Comparison of ENCODE assay signal across 16 cellular contexts in the genomic region with DNA sequence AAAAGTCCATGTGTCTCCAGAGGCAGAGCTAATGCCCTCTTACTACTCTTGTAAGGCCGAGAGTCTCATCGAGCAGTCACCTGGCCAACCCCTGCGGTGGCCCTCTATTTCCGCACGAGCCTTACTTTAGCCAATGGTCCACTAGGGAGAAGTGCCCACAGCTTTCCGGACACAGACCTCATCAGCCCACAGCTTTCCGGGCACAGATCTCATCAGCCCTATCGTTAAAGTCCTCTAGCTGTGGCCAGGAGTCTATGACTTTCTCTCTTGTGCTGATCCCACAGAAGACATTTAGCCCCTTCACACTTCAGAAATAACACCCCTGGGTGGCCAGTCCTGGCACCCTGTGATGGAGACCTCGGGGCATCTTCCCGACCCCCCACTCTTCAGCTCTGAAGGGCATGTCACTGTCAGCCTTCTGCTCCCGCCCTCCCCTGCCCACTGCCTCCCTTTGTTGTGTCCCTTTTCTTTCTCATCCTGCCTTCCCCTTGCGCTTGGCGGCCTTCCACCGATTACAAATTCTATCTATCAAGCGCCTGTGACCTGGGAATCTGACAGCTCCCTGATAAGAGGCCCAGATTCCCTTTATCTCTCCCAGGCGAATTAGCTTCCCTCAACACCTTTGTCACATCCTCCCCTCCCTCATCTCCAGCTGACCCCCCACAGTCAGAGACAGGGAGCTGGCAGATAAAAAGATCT.
"Had no signal": no experiment of that assay in that cellular context is flagged by ENCODE, and none has a peak within 500 bp of the region (broad histone marks: within the 10 kb centered on the region; RNA-seq: fewer than 3 reads in every experiment).

No MANE protein-coding gene starts in this region.

- DNase-seq: activated CD4-positive, alpha-beta T cell treated with anti-CD3 and anti-CD28 coated beads, Interleukin-2, amount 10 ng/mL, durations not matched to agents 7 days and 5 days; activated CD4-positive, CD25-positive, alpha-beta regulatory T cell; activated CD8-positive, alpha-beta memory T cell treated with anti-CD3 and anti-CD28 coated beads for 24 hours; amygdala; brain microvascular endothelial cell; cerebellar nuclear complex; hypothalamus; stomach; T-cell; T1000 had no signal

- H3K4me3 ChIP-seq: lung, skin epidermis, stomach had no signal

- H3K9me3 Mint-ChIP-seq: activated CD4-positive, alpha-beta T cell treated with anti-CD3 and anti-CD28 coated beads, Interleukin-2, amount 10 ng/mL, durations not matched to agents 7 days and 5 days; activated naive CD4-positive, alpha-beta T cell treated with anti-CD3 and anti-CD28 coated beads, Interleukin-2, amount 50 U/mL, for 72 hours; T-cell had no signal

- H3K4me1 ChIP-seq: parathyroid adenoma had no signal

- H3K4me3 Mint-ChIP-seq: activated CD4-positive, alpha-beta T cell treated with anti-CD3 and anti-CD28 coated beads, Interleukin-2, amount 10 ng/mL, durations not matched to agents 7 days and 5 days; T-cell had no signal

- H3K9me3 ChIP-seq: stomach had no signal

- H3K27me3 Mint-ChIP-seq: activated CD4-positive, alpha-beta T cell treated with anti-CD3 and anti-CD28 coated beads, Interleukin-2, amount 10 ng/mL, durations not matched to agents 7 days and 5 days had no signal

- H3K36me3 Mint-ChIP-seq: activated naive CD4-positive, alpha-beta T cell treated with anti-CD3 and anti-CD28 coated beads, Interleukin-2, amount 50 U/mL, for 72 hours; T-cell had no signal

- H3K27ac Mint-ChIP-seq: activated CD4-positive, alpha-beta T cell treated with anti-CD3 and anti-CD28 coated beads, Interleukin-2, amount 10 ng/mL, durations not matched to agents 7 days and 5 days; activated naive CD4-positive, alpha-beta T cell treated with anti-CD3 and anti-CD28 coated beads, Interleukin-2, amount 50 U/mL, for 72 hours; T-cell had no signal

- H3K9ac ChIP-seq: parathyroid adenoma had no signal

- H3K27me3 ChIP-seq: brain microvascular endothelial cell, dorsolateral prefrontal cortex, stomach had no signal

- ATAC-seq: activated naive CD4-positive, alpha-beta T cell treated with anti-CD3 and anti-CD28 coated beads, Interleukin-2, amount 50 U/mL, for 72 hours; esophagus mucosa; T-cell had no signal

- H3K27ac ChIP-seq: brain microvascular endothelial cell, parathyroid adenoma, skin epidermis, stomach had no signal
